In the genomic region with DNA sequence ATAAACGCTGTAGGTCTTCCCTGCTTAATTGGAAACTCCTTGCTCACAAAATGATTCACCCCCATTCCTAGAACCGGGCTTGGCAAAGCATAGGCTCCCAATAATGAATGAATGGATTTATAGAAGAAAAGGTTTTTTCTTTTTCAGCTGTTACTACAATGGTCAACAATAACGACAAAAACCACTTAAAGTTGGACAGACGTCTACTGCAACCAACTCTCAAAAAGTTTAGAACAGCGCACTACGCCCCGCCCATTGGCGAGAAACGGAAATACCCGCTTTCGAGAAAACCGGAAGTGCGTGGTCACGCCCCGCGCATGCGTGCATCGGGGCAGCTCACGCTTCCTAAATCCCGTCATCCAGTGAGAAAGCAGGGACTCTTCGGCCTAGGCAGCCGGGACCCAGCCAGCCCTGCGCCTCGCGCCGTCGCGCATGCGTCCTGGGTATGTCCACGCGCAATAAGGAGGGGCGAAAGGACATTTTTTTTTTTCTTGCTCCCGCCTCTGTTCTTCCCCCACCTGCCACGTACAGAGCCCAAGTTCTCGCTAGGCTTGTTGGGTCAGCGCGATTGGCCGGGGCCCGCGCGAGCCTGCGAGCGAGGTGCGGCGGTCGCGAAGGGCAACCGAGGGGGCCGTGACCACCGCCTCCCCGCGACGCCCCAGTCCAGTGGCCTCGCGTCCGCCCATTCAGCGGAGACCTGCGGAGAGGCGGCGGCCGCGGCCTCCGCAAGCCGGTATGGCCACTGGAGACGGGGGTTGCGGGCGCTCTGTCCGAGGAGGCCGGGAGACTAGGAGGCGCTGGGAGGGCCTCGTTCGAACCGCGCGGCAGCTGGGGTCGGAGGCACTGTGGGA, we compare ENCODE assay signal across 8 cellular contexts. TPM values are rescaled to one million over a fixed set of nuclear protein-coding genes. Genes with fewer than 3 reads are reported as not detected.
DNase-seq lines count a peak whose midpoint lies in the region; ATAC-seq and TF ChIP-seq lines count a peak whose summit lies in the region.

TSS of gene TFG (plus strand) at position 506 of the 851 bp plus-strand sequence. CDS start 4,192 bp downstream, outside the sequence.

- peak; percentile 94 for ATAC-seq in HG03432 (IDR thresholded peaks at IDR 0.05; ENCODE audit: unreplicated experiment)

- peak; percentile 68 for TF ChIP-seq POLR2A in GM19099 (IDR thresholded peaks at IDR 0.05; ENCODE audit: extremely low read depth, insufficient read length, low read depth)

- DNase-seq in AG20443 (ENCODE audit: low spot score) = peak; percentile 100
- DNase-seq in NCI-H510A (lab: John Stamatoyannopoulos, UW) = peak; percentile 70
- DNase-seq in activated CD4-positive, alpha-beta T cell treated with anti-CD3 and anti-CD28 coated beads for 1 hour = peak; percentile 96
- peak; percentile 95 for DNase-seq in cerebellum (ENCODE audit: low spot score)
- DNase-seq in islet precursor cell = peak; percentile 99
- DNase-seq in stimulated activated CD4-positive, alpha-beta T cell treated with anti-CD3 and anti-CD28 coated beads, Interleukin-12 subunit alpha, Interleukin-12 subunit beta, amount 100 ng/mL, for 48 hours (ENCODE audit: low read depth in 2 of 3, low spot score in 1 of 3) = peak; percentile 94 to 95 (median 95)

RNA-seq across cellular contexts. Expression of gene TFG, which starts in this region (rescaled TPM):
- total RNA-seq in cerebellum = 69.4 TPM

Comparison
In these comparisons a context has a peak if more than half of its experiments do, and no peak if none do; other contexts are left out.
1. Peak in every context shown above with its lines: DNase-seq and ATAC-seq.